19 cellular contexts compared by ENCODE assay signal in genomic region chrX:118795528-118795927, GRCh38. TPM values are rescaled to one million over a fixed set of nuclear protein-coding genes. Genes with fewer than 3 reads are reported as not detected.
"Had no signal": no experiment of that assay in that cellular context is flagged by ENCODE, and none has a peak within 500 bp of the region (broad histone marks: within the 10 kb centered on the region; RNA-seq: fewer than 3 reads in every experiment).

No MANE protein-coding gene starts in this region.

- H3K27ac Mint-ChIP-seq: activated naive CD4-positive, alpha-beta T cell treated with anti-CD3 and anti-CD28 coated beads, Interleukin-2, amount 10 ng/mL, durations not matched to agents 7 days and 5 days; activated T-helper 17 cell treated with anti-CD3 and anti-CD28 coated beads, Interleukin-2, amount 50 U/mL, for 72 hours; naive thymus-derived CD8-positive, alpha-beta T cell; stimulated activated naive B cell treated with anti-CD40 and anti-IgM and Interleukin-4, amounts not matched to agents 10 μg/mL and 1 μg/mL and 100 μg/mL, for 72 hours had no signal

- ATAC-seq: activated CD4-positive, CD25-positive, alpha-beta regulatory T cell treated with anti-CD3 and anti-CD28 coated beads, Interleukin-2, amount 50 U/mL, for 24 hours; activated T-helper 17 cell treated with anti-CD3 and anti-CD28 coated beads, Interleukin-2, amount 50 U/mL, for 72 hours; mucosa of descending colon; naive thymus-derived CD8-positive, alpha-beta T cell; SK-N-SH treated with all-trans-retinoic acid at 6 μM for 48 hours; stimulated activated naive B cell treated with anti-CD40 and anti-IgM and Interleukin-4, amounts not matched to agents 10 μg/mL and 1 μg/mL and 100 μg/mL, for 72 hours had no signal

- H3K9me3 ChIP-seq: esophagus squamous epithelium, mucosa of descending colon, transverse colon had no signal

- H3K27me3 ChIP-seq: cardiac muscle cell, transverse colon had no signal

- H3K36me3 Mint-ChIP-seq: activated naive CD4-positive, alpha-beta T cell treated with anti-CD3 and anti-CD28 coated beads, Interleukin-2, amount 10 ng/mL, durations not matched to agents 7 days and 5 days had no signal

- H3K27me3 Mint-ChIP-seq: stimulated activated naive B cell treated with anti-CD40 and anti-IgM and Interleukin-4, amounts not matched to agents 10 μg/mL and 1 μg/mL and 100 μg/mL, for 72 hours had no signal

- H3K4me1 ChIP-seq: esophagus squamous epithelium, transverse colon had no signal

- H3K36me3 ChIP-seq: cardiac muscle cell, transverse colon had no signal

- DNase-seq: activated CD4-positive, alpha-beta T cell treated with anti-CD3 and anti-CD28 coated beads, Interleukin-2, amount 50 U/mL, for 1 hour; activated naive CD4-positive, alpha-beta T cell treated with anti-CD3 and anti-CD28 coated beads, Interleukin-2, amount 10 ng/mL, durations not matched to agents 7 days and 5 days; esophagus squamous epithelium; islet precursor cell; mammary epithelial cell; mucosa of descending colon; naive thymus-derived CD8-positive, alpha-beta T cell; nucleus accumbens; stimulated activated CD4-positive, alpha-beta T cell treated with anti-CD3 and anti-CD28 coated beads, Interleukin-2, amount 100 ng/mL, for 48 hours; stimulated activated naive B cell treated with anti-CD40 and anti-IgM and Interleukin-4, amounts not matched to agents 10 μg/mL and 1 μg/mL and 100 μg/mL, for 72 hours; substantia nigra; T-helper 1 cell; T1000; transverse colon had no signal

- H3K4me3 ChIP-seq: cardiac muscle cell, esophagus squamous epithelium, mucosa of descending colon, transverse colon had no signal

- H3K4me3 Mint-ChIP-seq: activated naive CD4-positive, alpha-beta T cell treated with anti-CD3 and anti-CD28 coated beads, Interleukin-2, amount 10 ng/mL, durations not matched to agents 7 days and 5 days; activated T-helper 17 cell treated with anti-CD3 and anti-CD28 coated beads, Interleukin-2, amount 50 U/mL, for 72 hours; naive thymus-derived CD8-positive, alpha-beta T cell; stimulated activated naive B cell treated with anti-CD40 and anti-IgM and Interleukin-4, amounts not matched to agents 10 μg/mL and 1 μg/mL and 100 μg/mL, for 72 hours had no signal

- H3K9me3 Mint-ChIP-seq: activated naive CD4-positive, alpha-beta T cell treated with anti-CD3 and anti-CD28 coated beads, Interleukin-2, amount 10 ng/mL, durations not matched to agents 7 days and 5 days; activated T-helper 17 cell treated with anti-CD3 and anti-CD28 coated beads, Interleukin-2, amount 50 U/mL, for 72 hours; naive thymus-derived CD8-positive, alpha-beta T cell; stimulated activated naive B cell treated with anti-CD40 and anti-IgM and Interleukin-4, amounts not matched to agents 10 μg/mL and 1 μg/mL and 100 μg/mL, for 72 hours had no signal

- H3K4me1 Mint-ChIP-seq: activated naive CD4-positive, alpha-beta T cell treated with anti-CD3 and anti-CD28 coated beads, Interleukin-2, amount 10 ng/mL, durations not matched to agents 7 days and 5 days; activated T-helper 17 cell treated with anti-CD3 and anti-CD28 coated beads, Interleukin-2, amount 50 U/mL, for 72 hours; naive thymus-derived CD8-positive, alpha-beta T cell; stimulated activated naive B cell treated with anti-CD40 and anti-IgM and Interleukin-4, amounts not matched to agents 10 μg/mL and 1 μg/mL and 100 μg/mL, for 72 hours had no signal

- H3K27ac ChIP-seq: cardiac muscle cell had no signal

RNA-seq across cellular contexts. Expression of gene ZCCHC12, which starts 28.1 kb away (rescaled TPM):
- total RNA-seq: activated CD8-positive, alpha-beta memory T cell treated with anti-CD3 and anti-CD28 coated beads for 36 hours; esophagus squamous epithelium; mammary epithelial cell had no signal
- polyA plus RNA-seq: mammary epithelial cell had no signal
